Comparison of ENCODE assay signal across 9 cellular contexts in genomic region chr1:115098979-115099692, GRCh38. TPM values are rescaled to one million over a fixed set of nuclear protein-coding genes. Genes with fewer than 3 reads are reported as not detected.
DNase-seq lines count a peak whose midpoint lies in the region; ATAC-seq, FAIRE-seq and TF ChIP-seq lines count a peak whose summit lies in the region.
"Had no signal": no experiment of that assay in that cellular context is flagged by ENCODE, and none has a peak within 500 bp of the region (broad histone marks: within the 10 kb centered on the region; RNA-seq: fewer than 3 reads in every experiment).

No MANE protein-coding gene starts in this region.

- TF ChIP-seq POLR2A in GM12892 (IDR thresholded peaks at IDR 0.05; ENCODE audit: low read depth, low read length): no peak

- CTCF ChIA-PET in activated CD4-positive, alpha-beta T cell treated with anti-CD3 and anti-CD28 coated beads for 36 hours (lab: Charles Lee): interaction anchor here (0.7 to 3.4 kb wide), 6 partner anchors 8 to 543 kb away, joined by 3 to 15 read pairs (median 4); no protein-coding TSS in a partner anchor

- H3K4me1 Mint-ChIP-seq in activated CD4-positive, alpha-beta T cell treated with anti-CD3 and anti-CD28 coated beads for 36 hours: peaks cover 39% of the 10 kb centered on the region
- peaks cover 19 to 24% (median 23%) of the 10 kb centered on the region in 3 donors for H3K4me1 Mint-ChIP-seq in naive B cell

- H3K4me3 ChIP-seq in dorsolateral prefrontal cortex (peak overlapping the region in 35 of 59 donors; percentile 3 to 53 (median 31)), thymus (ENCODE audit: low read length) (peak overlapping the region; percentile 51)

- POLR2A ChIA-PET in activated CD4-positive, alpha-beta T cell treated with anti-CD3 and anti-CD28 coated beads for 36 hours (lab: Charles Lee): interaction anchor here (1.0 kb wide), 1 partner anchor 11 kb away, joined by 3 read pairs; no protein-coding TSS in a partner anchor

- intact Hi-C loops in activated CD4-positive, alpha-beta T cell treated with anti-CD3 and anti-CD28 coated beads for 36 hours (cut with DNase I, micrococcal nuclease): loop anchor here (1.0 to 10.0 kb wide), 6 partner anchors 8 to 754 kb away; partner anchors contain the start of genes CSDE1 (in 1 of the 2) and TSPAN2 (in 1 of the 2)
- intact Hi-C loops in dorsolateral prefrontal cortex (cut with DNase I): no loop called here

- H3K36me3 ChIP-seq in thymus (ENCODE audit: control insufficient read depth, insufficient read depth): no peaks in the 10 kb centered on the region
- H3K36me3 ChIP-seq: adrenal gland had no signal

- H3K4me3 Mint-ChIP-seq in activated CD4-positive, alpha-beta T cell treated with anti-CD3 and anti-CD28 coated beads for 36 hours: peak overlapping the region; percentile 75
- H3K4me3 Mint-ChIP-seq in naive B cell: peak overlapping the region; percentile 83 to 99 (median 93)

- WGBS in thymus: 2% methylated on average over 13 of the region's 13 CpGs

- peak; percentile 90 for ATAC-seq in HG02588 (IDR thresholded peaks at IDR 0.05; ENCODE audit: unreplicated experiment)
- peak; percentile 80 for ATAC-seq in activated CD4-positive, alpha-beta T cell treated with anti-CD3 and anti-CD28 coated beads for 36 hours
- ATAC-seq in naive B cell (ENCODE audit: low read depth in 2 of 2): peak; percentile 93 to 94

- H3K27me3 ChIP-seq in dorsolateral prefrontal cortex (peaks cover 0 to 39% (median 6%) of the 10 kb centered on the region in 45 donors), thymus (ENCODE audit: control insufficient read depth, insufficient read depth) (no peaks in the 10 kb centered on the region)
- H3K27me3 ChIP-seq: adrenal gland had no signal

- H3K9me3 ChIP-seq in thymus (ENCODE audit: control insufficient read depth): no peaks in the 10 kb centered on the region
- H3K9me3 ChIP-seq: adrenal gland had no signal

- H3K36me3 Mint-ChIP-seq in activated CD4-positive, alpha-beta T cell treated with anti-CD3 and anti-CD28 coated beads for 36 hours (ENCODE audit: low read depth): no peaks in the 10 kb centered on the region
- H3K36me3 Mint-ChIP-seq in naive B cell: no peaks in the 10 kb centered on the region

- H3K27ac Mint-ChIP-seq in activated CD4-positive, alpha-beta T cell treated with anti-CD3 and anti-CD28 coated beads for 36 hours: peak overlapping the region; percentile 69
- H3K27ac Mint-ChIP-seq in naive B cell: peak overlapping the region; percentile 96 to 100 (median 98)

- peak; percentile 36 for FAIRE-seq in GM12892 (lab: Jason Lieb, UNC)

- peaks cover 12% of the 10 kb centered on the region for H3K4me1 ChIP-seq in thymus (ENCODE audit: control insufficient read depth, insufficient read depth, low read length)
- H3K4me1 ChIP-seq: adrenal gland had no signal

- H3K27ac ChIP-seq in dorsolateral prefrontal cortex (peak overlapping the region in 2 of 59 donors; percentile 40 to 41), thymus (ENCODE audit: low read depth) (peak overlapping the region; percentile 91)

- H3K27me3 Mint-ChIP-seq in activated CD4-positive, alpha-beta T cell treated with anti-CD3 and anti-CD28 coated beads for 36 hours: no peaks in the 10 kb centered on the region
- H3K27me3 Mint-ChIP-seq in naive B cell: no peaks in the 10 kb centered on the region

- no peak for TF ChIP-seq CTCF in dorsolateral prefrontal cortex (IDR thresholded peaks at IDR 0.05 in 54 of 56, conservative IDR thresholded peaks at IDR 0.05 in 2 of 56; ENCODE audit: low read depth in 1 of 56, partially characterized antibody in 56 of 56)

- no peak for DNase-seq in GM12892 (ENCODE audit: insufficient read length)
- DNase-seq in NCI-H1417 (lab: John Stamatoyannopoulos, UW): peak; percentile 51 to 93 (median 74)
- DNase-seq in activated CD4-positive, alpha-beta T cell treated with anti-CD3 and anti-CD28 coated beads for 36 hours: peak; percentile 80
- no peak for DNase-seq in dorsolateral prefrontal cortex
- peak; percentile 67 for DNase-seq in naive B cell
- no peak for DNase-seq in cerebellum (ENCODE audit: low spot score)

- H3K9me3 Mint-ChIP-seq in activated CD4-positive, alpha-beta T cell treated with anti-CD3 and anti-CD28 coated beads for 36 hours (ENCODE audit: low read depth): no peaks in the 10 kb centered on the region
- no peaks in the 10 kb centered on the region for H3K9me3 Mint-ChIP-seq in naive B cell

RNA-seq across cellular contexts. Expression of gene TSPAN2, which starts 9.8 kb away (rescaled TPM):
- polyA plus RNA-seq in GM12892 (2012; ENCODE audit: missing spikeins): not detected
- total RNA-seq in activated CD4-positive, alpha-beta T cell treated with anti-CD3 and anti-CD28 coated beads for 36 hours: under 1 TPM; 0.69 to 0.91 TPM
- total RNA-seq in dorsolateral prefrontal cortex (1 to 10 TPM in 115 of 120 experiments, under 1 TPM in 5; 0.75 to 7.3 (median 2.6) TPM), cerebellum (11.1 TPM)
- polyA plus RNA-seq in naive B cell (ENCODE audit: low read depth in 6 of 6) (under 1 TPM in 4 of 6 donors, not detected in 2; 0.15 to 0.38 (median 0.23) TPM), thymus (3.2 TPM)

Comparison
In these comparisons a context has a peak if more than half of its experiments do, and no peak if none do; other contexts are left out.
1. DNase-seq: peak in NCI-H1417 (3 of 3), activated CD4-positive, alpha-beta T cell treated with anti-CD3 and anti-CD28 coated beads for 36 hours (single experiment) and naive B cell (single experiment); none in GM12892 (single experiment), dorsolateral prefrontal cortex (0 of 10) and cerebellum (single experiment).
2. intact Hi-C loops: an anchor here in activated CD4-positive, alpha-beta T cell treated with anti-CD3 and anti-CD28 coated beads for 36 hours (1.0 to 10.0 kb wide); none called in dorsolateral prefrontal cortex.
3. Peak in every context shown above with its lines, with median percentiles within 50 percentile points of each other: ATAC-seq.